11 cellular contexts compared by ENCODE assay signal in the genomic region with DNA sequence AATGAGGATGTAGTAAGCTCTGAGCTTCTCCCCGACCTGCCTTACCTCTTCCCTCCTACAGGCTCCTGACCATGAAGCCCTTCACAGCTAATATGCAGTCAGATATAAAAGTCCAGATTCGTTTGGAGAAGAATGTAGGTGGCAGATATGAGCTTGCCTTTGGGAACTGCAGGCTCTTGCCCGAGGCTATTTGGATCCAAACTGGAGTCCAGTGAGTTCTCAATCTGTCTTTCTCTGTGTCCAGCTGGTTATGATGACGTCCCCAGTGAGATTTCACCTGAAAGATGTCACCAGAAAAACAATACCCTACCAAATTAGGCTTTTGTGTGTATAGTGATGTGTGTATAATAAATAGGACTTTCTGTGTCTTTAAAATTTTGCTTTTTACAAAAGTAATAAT. TPM values are rescaled to one million over a fixed set of nuclear protein-coding genes. Genes with fewer than 3 reads are reported as not detected.
"Had no signal": no experiment of that assay in that cellular context is flagged by ENCODE, and none has a peak within 500 bp of the region (broad histone marks: within the 10 kb centered on the region; RNA-seq: fewer than 3 reads in every experiment).

No MANE protein-coding gene starts in this region.

- H3K27ac ChIP-seq: GM23248 had no signal

- DNase-seq: GM23248, GOT3, H7, HFFc6, KBM-7 had no signal

- H3K9me3 ChIP-seq: HAP-1 had no signal

- H3K4me1 ChIP-seq: HAP-1 had no signal

- H3K9ac ChIP-seq: GM23248 had no signal

- H3K4me3 ChIP-seq: GM23248, HAP-1 had no signal

- ATAC-seq: HCT116 had no signal

- FAIRE-seq: HTR-8/SVneo had no signal

- H2AFZ ChIP-seq: GM23248 had no signal

- H3K36me3 ChIP-seq: HAP-1 had no signal

RNA-seq across cellular contexts. Expression of a gene that starts 14.7 kb away (rescaled TPM):
- total RNA-seq: GM23248, H4, H7, HFFc6, HT-29 had no signal
- polyA plus RNA-seq: GM23248, IgD-negative memory B cell had no signal

RNA-seq across cellular contexts. Expression of a gene that starts 33.3 kb away (rescaled TPM):
- total RNA-seq: GM23248, H4, H7, HFFc6, HT-29 had no signal
- polyA plus RNA-seq: GM23248, IgD-negative memory B cell had no signal

RNA-seq across cellular contexts. Expression of a gene that starts 34.5 kb away (rescaled TPM):
- total RNA-seq: GM23248, H4, H7, HFFc6, HT-29 had no signal
- polyA plus RNA-seq: GM23248, IgD-negative memory B cell had no signal
